ENCODE assay signal across 2 cellular contexts in genomic region chr12:40769846-40770245, GRCh38.
TF ChIP-seq lines count a peak whose summit lies in the region.

No MANE protein-coding gene starts in this region.

TF ChIP-seq in GM12878, 131 proteins besides CTCF, POLR2A, EP300 and RAD21:
- no peak for TF ChIP-seq STAT3 (IDR thresholded peaks at IDR 0.05; ENCODE audit: low read depth, low read length)
- TF ChIP-seq TARDBP (IDR thresholded peaks at IDR 0.05; ENCODE audit: borderline replicate concordance): no peak
- no peak for TF ChIP-seq BHLHE40 (IDR thresholded peaks at IDR 0.05; ENCODE audit: borderline replicate concordance in 1 of 2, low read depth in 2 of 2, low read length in 1 of 2)
- no peak for TF ChIP-seq ZNF24 (IDR thresholded peaks at IDR 0.05)
- no peak for TF ChIP-seq NBN (IDR thresholded peaks at IDR 0.05)
- TF ChIP-seq ATF7 (IDR thresholded peaks at IDR 0.05; ENCODE audit: low read depth): no peak
- TF ChIP-seq HSF1 (IDR thresholded peaks at IDR 0.05; ENCODE audit: low read depth, low read length): no peak
- no peak for TF ChIP-seq ZNF592 (IDR thresholded peaks at IDR 0.05)
- no peak for TF ChIP-seq IKZF2 (IDR thresholded peaks at IDR 0.05)

TF ChIP-seq in HepG2, 621 proteins besides CTCF, POLR2A, EP300 and RAD21:
- TF ChIP-seq BORCS8-MEF2B (CRISPR knock-in tag; IDR thresholded peaks at IDR 0.05): no peak
- TF ChIP-seq TRIM22 (IDR thresholded peaks at IDR 0.05): no peak
- TF ChIP-seq MED1 (CRISPR knock-in tag; IDR thresholded peaks at IDR 0.05): no peak
